Comparison of ENCODE assay signal across 1 cellular context in genomic region chr7:1473864-1474512, GRCh38.
TF ChIP-seq lines count a peak whose summit lies in the region.

No MANE protein-coding gene starts in this region.

TF ChIP-seq in K562, 482 proteins besides CTCF, POLR2A, EP300 and RAD21 (continued from another document and continues in another):
- TF ChIP-seq IRF1 (CRISPR knock-in tag; IDR thresholded peaks at IDR 0.05; ENCODE audit: borderline replicate concordance) (no peak), SMC3 (conservative IDR thresholded peaks at IDR 0.05; ENCODE audit: insufficient read depth, low read depth, low read length) (peak; percentile 96), ZNF121 (CRISPR knock-in tag; conservative IDR thresholded peaks at IDR 0.05) (no peak; the same call in 1 of the 2 replicates), PHF21A (IDR thresholded peaks at IDR 0.05; ENCODE audit: borderline replicate concordance, low read depth) (no peak), JUN (IDR thresholded peaks at IDR 0.05; ENCODE audit: borderline replicate concordance, low read depth, low read length) (peak; percentile 54; the same call in 1 of the 2 replicates), JUN (CRISPR knock-in tag; IDR thresholded peaks at IDR 0.05; ENCODE audit: borderline replicate concordance) (no peak), ZBTB9 (CRISPR knock-in tag; IDR thresholded peaks at IDR 0.05) (0 out of 2 replicates have a peak, but pooled peaks have one; percentile 61), MEIS2 (IDR thresholded peaks at IDR 0.05; ENCODE audit: partially characterized antibody) (no peak), HEY1 (CRISPR knock-in tag; IDR thresholded peaks at IDR 0.05; ENCODE audit: borderline replicate concordance) (no peak), PYGO2 (tag; IDR thresholded peaks at IDR 0.05) (no peak), FOXJ2 (tag; IDR thresholded peaks at IDR 0.05) (no peak), CREB1 (IDR thresholded peaks at IDR 0.05) (0 out of 2 replicates have a peak, but pooled peaks have one; percentile 16), CREB1 (CRISPR knock-in tag; IDR thresholded peaks at IDR 0.05) (peak; percentile 51; the same call in 1 of the 2 replicates), CBX5 (IDR thresholded peaks at IDR 0.05; ENCODE audit: borderline replicate concordance, low read depth) (no peak), BHLHE40 (IDR thresholded peaks at IDR 0.05; ENCODE audit: low read length) (peak; percentile 100), STAT6 (CRISPR knock-in tag; IDR thresholded peaks at IDR 0.05) (no peak), MBD1 (CRISPR knock-in tag; IDR thresholded peaks at IDR 0.05) (no peak), CAMTA2 (CRISPR knock-in tag; conservative IDR thresholded peaks at IDR 0.05) (no peak), ZBED1 (IDR thresholded peaks at IDR 0.05) (0 out of 2 replicates have a peak, but pooled peaks have one; percentile 22), BRCA1 (IDR thresholded peaks at IDR 0.05) (no peak), BRCA1 (CRISPR knock-in tag; IDR thresholded peaks at IDR 0.05) (no peak), ZNF77 (CRISPR knock-in tag; IDR thresholded peaks at IDR 0.05) (no peak), CREBBP (IDR thresholded peaks at IDR 0.05; ENCODE audit: low read depth, low read length) (no peak)
- TF ChIP-seq, protein P1, sequence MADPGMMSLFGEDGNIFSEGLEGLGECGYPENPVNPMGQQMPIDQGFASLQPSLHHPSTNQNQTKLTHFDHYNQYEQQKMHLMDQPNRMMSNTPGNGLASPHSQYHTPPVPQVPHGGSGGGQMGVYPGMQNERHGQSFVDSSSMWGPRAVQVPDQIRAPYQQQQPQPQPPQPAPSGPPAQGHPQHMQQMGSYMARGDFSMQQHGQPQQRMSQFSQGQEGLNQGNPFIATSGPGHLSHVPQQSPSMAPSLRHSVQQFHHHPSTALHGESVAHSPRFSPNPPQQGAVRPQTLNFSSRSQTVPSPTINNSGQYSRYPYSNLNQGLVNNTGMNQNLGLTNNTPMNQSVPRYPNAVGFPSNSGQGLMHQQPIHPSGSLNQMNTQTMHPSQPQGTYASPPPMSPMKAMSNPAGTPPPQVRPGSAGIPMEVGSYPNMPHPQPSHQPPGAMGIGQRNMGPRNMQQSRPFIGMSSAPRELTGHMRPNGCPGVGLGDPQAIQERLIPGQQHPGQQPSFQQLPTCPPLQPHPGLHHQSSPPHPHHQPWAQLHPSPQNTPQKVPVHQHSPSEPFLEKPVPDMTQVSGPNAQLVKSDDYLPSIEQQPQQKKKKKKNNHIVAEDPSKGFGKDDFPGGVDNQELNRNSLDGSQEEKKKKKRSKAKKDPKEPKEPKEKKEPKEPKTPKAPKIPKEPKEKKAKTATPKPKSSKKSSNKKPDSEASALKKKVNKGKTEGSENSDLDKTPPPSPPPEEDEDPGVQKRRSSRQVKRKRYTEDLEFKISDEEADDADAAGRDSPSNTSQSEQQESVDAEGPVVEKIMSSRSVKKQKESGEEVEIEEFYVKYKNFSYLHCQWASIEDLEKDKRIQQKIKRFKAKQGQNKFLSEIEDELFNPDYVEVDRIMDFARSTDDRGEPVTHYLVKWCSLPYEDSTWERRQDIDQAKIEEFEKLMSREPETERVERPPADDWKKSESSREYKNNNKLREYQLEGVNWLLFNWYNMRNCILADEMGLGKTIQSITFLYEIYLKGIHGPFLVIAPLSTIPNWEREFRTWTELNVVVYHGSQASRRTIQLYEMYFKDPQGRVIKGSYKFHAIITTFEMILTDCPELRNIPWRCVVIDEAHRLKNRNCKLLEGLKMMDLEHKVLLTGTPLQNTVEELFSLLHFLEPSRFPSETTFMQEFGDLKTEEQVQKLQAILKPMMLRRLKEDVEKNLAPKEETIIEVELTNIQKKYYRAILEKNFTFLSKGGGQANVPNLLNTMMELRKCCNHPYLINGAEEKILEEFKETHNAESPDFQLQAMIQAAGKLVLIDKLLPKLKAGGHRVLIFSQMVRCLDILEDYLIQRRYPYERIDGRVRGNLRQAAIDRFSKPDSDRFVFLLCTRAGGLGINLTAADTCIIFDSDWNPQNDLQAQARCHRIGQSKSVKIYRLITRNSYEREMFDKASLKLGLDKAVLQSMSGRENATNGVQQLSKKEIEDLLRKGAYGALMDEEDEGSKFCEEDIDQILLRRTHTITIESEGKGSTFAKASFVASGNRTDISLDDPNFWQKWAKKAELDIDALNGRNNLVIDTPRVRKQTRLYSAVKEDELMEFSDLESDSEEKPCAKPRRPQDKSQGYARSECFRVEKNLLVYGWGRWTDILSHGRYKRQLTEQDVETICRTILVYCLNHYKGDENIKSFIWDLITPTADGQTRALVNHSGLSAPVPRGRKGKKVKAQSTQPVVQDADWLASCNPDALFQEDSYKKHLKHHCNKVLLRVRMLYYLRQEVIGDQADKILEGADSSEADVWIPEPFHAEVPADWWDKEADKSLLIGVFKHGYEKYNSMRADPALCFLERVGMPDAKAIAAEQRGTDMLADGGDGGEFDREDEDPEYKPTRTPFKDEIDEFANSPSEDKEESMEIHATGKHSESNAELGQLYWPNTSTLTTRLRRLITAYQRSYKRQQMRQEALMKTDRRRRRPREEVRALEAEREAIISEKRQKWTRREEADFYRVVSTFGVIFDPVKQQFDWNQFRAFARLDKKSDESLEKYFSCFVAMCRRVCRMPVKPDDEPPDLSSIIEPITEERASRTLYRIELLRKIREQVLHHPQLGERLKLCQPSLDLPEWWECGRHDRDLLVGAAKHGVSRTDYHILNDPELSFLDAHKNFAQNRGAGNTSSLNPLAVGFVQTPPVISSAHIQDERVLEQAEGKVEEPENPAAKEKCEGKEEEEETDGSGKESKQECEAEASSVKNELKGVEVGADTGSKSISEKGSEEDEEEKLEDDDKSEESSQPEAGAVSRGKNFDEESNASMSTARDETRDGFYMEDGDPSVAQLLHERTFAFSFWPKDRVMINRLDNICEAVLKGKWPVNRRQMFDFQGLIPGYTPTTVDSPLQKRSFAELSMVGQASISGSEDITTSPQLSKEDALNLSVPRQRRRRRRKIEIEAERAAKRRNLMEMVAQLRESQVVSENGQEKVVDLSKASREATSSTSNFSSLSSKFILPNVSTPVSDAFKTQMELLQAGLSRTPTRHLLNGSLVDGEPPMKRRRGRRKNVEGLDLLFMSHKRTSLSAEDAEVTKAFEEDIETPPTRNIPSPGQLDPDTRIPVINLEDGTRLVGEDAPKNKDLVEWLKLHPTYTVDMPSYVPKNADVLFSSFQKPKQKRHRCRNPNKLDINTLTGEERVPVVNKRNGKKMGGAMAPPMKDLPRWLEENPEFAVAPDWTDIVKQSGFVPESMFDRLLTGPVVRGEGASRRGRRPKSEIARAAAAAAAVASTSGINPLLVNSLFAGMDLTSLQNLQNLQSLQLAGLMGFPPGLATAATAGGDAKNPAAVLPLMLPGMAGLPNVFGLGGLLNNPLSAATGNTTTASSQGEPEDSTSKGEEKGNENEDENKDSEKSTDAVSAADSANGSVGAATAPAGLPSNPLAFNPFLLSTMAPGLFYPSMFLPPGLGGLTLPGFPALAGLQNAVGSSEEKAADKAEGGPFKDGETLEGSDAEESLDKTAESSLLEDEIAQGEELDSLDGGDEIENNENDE (IDR thresholded peaks at IDR 0.05; ENCODE audit: low read depth, low read length) = no peak
- TF ChIP-seq, protein P2, sequence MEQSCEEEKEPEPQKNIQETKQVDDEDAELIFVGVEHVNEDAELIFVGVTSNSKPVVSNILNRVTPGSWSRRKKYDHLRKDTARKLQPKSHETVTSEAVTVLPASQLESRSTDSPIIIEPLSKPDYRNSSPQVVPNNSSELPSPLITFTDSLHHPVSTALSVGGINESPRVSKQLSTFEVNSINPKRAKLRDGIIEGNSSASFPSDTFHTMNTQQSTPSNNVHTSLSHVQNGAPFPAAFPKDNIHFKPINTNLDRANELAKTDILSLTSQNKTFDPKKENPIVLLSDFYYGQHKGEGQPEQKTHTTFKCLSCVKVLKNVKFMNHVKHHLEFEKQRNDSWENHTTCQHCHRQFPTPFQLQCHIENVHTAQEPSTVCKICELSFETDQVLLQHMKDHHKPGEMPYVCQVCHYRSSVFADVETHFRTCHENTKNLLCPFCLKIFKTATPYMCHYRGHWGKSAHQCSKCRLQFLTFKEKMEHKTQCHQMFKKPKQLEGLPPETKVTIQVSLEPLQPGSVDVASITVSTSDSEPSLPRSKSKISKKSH (CRISPR knock-in tag; IDR thresholded peaks at IDR 0.05) = no peak
- TF ChIP-seq, protein P3, sequence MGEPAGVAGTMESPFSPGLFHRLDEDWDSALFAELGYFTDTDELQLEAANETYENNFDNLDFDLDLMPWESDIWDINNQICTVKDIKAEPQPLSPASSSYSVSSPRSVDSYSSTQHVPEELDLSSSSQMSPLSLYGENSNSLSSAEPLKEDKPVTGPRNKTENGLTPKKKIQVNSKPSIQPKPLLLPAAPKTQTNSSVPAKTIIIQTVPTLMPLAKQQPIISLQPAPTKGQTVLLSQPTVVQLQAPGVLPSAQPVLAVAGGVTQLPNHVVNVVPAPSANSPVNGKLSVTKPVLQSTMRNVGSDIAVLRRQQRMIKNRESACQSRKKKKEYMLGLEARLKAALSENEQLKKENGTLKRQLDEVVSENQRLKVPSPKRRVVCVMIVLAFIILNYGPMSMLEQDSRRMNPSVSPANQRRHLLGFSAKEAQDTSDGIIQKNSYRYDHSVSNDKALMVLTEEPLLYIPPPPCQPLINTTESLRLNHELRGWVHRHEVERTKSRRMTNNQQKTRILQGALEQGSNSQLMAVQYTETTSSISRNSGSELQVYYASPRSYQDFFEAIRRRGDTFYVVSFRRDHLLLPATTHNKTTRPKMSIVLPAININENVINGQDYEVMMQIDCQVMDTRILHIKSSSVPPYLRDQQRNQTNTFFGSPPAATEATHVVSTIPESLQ (CRISPR knock-in tag; IDR thresholded peaks at IDR 0.05) = no peak
- TF ChIP-seq, protein P4, sequence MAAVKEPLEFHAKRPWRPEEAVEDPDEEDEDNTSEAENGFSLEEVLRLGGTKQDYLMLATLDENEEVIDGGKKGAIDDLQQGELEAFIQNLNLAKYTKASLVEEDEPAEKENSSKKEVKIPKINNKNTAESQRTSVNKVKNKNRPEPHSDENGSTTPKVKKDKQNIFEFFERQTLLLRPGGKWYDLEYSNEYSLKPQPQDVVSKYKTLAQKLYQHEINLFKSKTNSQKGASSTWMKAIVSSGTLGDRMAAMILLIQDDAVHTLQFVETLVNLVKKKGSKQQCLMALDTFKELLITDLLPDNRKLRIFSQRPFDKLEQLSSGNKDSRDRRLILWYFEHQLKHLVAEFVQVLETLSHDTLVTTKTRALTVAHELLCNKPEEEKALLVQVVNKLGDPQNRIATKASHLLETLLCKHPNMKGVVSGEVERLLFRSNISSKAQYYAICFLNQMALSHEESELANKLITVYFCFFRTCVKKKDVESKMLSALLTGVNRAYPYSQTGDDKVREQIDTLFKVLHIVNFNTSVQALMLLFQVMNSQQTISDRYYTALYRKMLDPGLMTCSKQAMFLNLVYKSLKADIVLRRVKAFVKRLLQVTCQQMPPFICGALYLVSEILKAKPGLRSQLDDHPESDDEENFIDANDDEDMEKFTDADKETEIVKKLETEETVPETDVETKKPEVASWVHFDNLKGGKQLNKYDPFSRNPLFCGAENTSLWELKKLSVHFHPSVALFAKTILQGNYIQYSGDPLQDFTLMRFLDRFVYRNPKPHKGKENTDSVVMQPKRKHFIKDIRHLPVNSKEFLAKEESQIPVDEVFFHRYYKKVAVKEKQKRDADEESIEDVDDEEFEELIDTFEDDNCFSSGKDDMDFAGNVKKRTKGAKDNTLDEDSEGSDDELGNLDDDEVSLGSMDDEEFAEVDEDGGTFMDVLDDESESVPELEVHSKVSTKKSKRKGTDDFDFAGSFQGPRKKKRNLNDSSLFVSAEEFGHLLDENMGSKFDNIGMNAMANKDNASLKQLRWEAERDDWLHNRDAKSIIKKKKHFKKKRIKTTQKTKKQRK (IDR thresholded peaks at IDR 0.05; ENCODE audit: borderline replicate concordance, low read depth, low read length) = no peak
